ENCODE assay signal across 8 cellular contexts in genomic region chr10:102743588-102744373, GRCh38. TPM values are rescaled to one million over a fixed set of nuclear protein-coding genes. Genes with fewer than 3 reads are reported as not detected.
A peak's percentile ranks its signal among the peaks of the same experiment; 100 is the strongest.
DNase-seq lines count a peak whose midpoint lies in the region; ATAC-seq, FAIRE-seq and TF ChIP-seq lines count a peak whose summit lies in the region.

TSS of gene WBP1L (plus strand) at chr10:102743948. CDS start at chr10:102744054, 106 bp downstream.

- POLR2A ChIA-PET in BJ (lab: Charles Lee), result interaction anchor here (0.6 to 1.0 kb wide), 5 partner anchors 10 to 1683 kb away, joined by 3 to 8 read pairs (median 3); no protein-coding TSS in a partner anchor

- no peaks in the 10 kb centered on the region for H3K27me3 ChIP-seq in BJ (ENCODE audit: control insufficient read depth, insufficient read depth, low read length)

- TF ChIP-seq CTCF in BJ (IDR thresholded peaks at IDR 0.05; ENCODE audit: insufficient read depth, low read depth, low read length), result no peak

- DNase-seq in BJ (ENCODE audit: low read depth), result peak; percentile 100
- peak; percentile 94 for DNase-seq in GM19240 (ENCODE audit: insufficient read length, low spot score)
- peak; percentile 97 to 98 for DNase-seq in NCI-H526 (lab: John Stamatoyannopoulos, UW)
- peak; percentile 96 for DNase-seq in activated CD4-positive, alpha-beta T cell treated with anti-CD3 and anti-CD28 coated beads for 48 hours
- DNase-seq in kidney tubule cell (ENCODE audit: low spot score), result peak; percentile 100
- DNase-seq in stimulated activated CD4-positive, alpha-beta T cell treated with anti-CD3 and anti-CD28 coated beads, Interleukin-1b, Interleukin-23, amount 100 ng/mL, for 24 hours (ENCODE audit: low read depth in 4 of 4, low spot score in 1 of 4), result peak; percentile 80 to 90 (median 89)

- peak; percentile 95 for ATAC-seq in HG03460 (IDR thresholded peaks at IDR 0.05; ENCODE audit: unreplicated experiment)

- CTCF ChIA-PET in BJ (lab: Yijun Ruan, JAX), result interaction anchor here (0.7 to 2.5 kb wide), 2 partner anchors 9 to 124 kb away, joined by 3 to 14 read pairs; no protein-coding TSS in a partner anchor

- H3K4me3 ChIP-seq in BJ (ENCODE audit: low read depth, low read length), result peak within 1 kb of the TSS; percentile 90

- peak; percentile 97 for FAIRE-seq in colon (lab: Jason Lieb, UNC)

- H3K36me3 ChIP-seq in BJ (ENCODE audit: control insufficient read depth, insufficient read depth, low read length), result no peaks in the 10 kb centered on the region

RNA-seq across cellular contexts. Expression of gene WBP1L, which starts in this region (rescaled TPM):
- 45.3 and 52.4 TPM in 2 replicates for polyA plus RNA-seq in BJ (2011; rRNA removed)
- 45.2 and 70.0 TPM in 2 replicates for polyA minus RNA-seq in BJ (2011; rRNA and poly(A)+ RNA removed)

Comparison
In these comparisons a context has a peak if more than half of its experiments do, and no peak if none do; other contexts are left out.
1. Peak in every context shown above with its lines: DNase-seq, ATAC-seq and H3K4me3 ChIP-seq.